ENCODE assay signal across 1 cellular context in genomic region chr16:70788668-70789161, GRCh38.
TF ChIP-seq lines count a peak whose summit lies in the region.

No MANE protein-coding gene starts in this region.

TF ChIP-seq in IMR-90, 13 proteins besides CTCF, POLR2A, EP300 and RAD21:
- no peak for TF ChIP-seq FOS (IDR thresholded peaks at IDR 0.05; ENCODE audit: low read depth, low read length)
- TF ChIP-seq CHD1 (IDR thresholded peaks at IDR 0.05; ENCODE audit: low read depth, low read length): no peak
- TF ChIP-seq ELK1 (IDR thresholded peaks at IDR 0.05; ENCODE audit: borderline replicate concordance, low read depth, low read length): no peak
- no peak for TF ChIP-seq MXI1 (IDR thresholded peaks at IDR 0.05; ENCODE audit: borderline replicate concordance, low read depth, low read length)
- no peak for TF ChIP-seq BHLHE40 (IDR thresholded peaks at IDR 0.05; ENCODE audit: low read depth, low read length)
- TF ChIP-seq MAFK (IDR thresholded peaks at IDR 0.05; ENCODE audit: low read depth, low read length): no peak
- TF ChIP-seq, protein P1, sequence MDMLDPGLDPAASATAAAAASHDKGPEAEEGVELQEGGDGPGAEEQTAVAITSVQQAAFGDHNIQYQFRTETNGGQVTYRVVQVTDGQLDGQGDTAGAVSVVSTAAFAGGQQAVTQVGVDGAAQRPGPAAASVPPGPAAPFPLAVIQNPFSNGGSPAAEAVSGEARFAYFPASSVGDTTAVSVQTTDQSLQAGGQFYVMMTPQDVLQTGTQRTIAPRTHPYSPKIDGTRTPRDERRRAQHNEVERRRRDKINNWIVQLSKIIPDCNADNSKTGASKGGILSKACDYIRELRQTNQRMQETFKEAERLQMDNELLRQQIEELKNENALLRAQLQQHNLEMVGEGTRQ (IDR thresholded peaks at IDR 0.05; ENCODE audit: low read depth, low read length): no peak
- TF ChIP-seq NFE2L2 (IDR thresholded peaks at IDR 0.05; ENCODE audit: low read depth, low read length): no peak
- TF ChIP-seq SMC3 (IDR thresholded peaks at IDR 0.05; ENCODE audit: low read depth, low read length): no peak
- TF ChIP-seq CEBPB (IDR thresholded peaks at IDR 0.05; ENCODE audit: low read depth, low read length): no peak
- no peak for TF ChIP-seq MAZ (IDR thresholded peaks at IDR 0.05; ENCODE audit: borderline replicate concordance, low read depth, low read length)
- no peak for TF ChIP-seq RCOR1 (IDR thresholded peaks at IDR 0.05; ENCODE audit: insufficient replicate concordance, low read length)
